Comparison of ENCODE assay signal across 18 cellular contexts in the genomic region with DNA sequence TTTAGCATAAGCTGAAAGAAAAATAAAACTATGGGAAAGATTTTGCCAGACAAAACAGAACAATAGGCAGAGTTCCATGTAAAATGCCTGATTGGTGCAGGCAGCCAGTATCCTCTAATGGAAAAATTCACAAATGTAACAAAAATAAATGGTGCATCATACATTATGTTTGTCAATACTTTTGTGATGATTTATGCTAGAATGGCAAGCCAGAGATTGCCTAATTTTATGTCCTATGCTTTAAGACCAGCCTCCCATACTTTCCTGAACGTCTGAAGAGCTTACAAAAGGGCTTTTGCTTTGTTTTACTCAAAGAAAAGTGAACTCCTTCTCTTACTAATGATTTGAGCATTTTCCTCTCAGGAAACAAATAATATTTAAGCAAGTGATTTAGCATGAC.
"Had no signal": no experiment of that assay in that cellular context is flagged by ENCODE, and none has a peak within 500 bp of the region (broad histone marks: within the 10 kb centered on the region; RNA-seq: fewer than 3 reads in every experiment).

No MANE protein-coding gene starts in this region.

- H3K27ac Mint-ChIP-seq: activated CD4-positive, alpha-beta memory T cell treated with anti-CD3 and anti-CD28 coated beads for 36 hours; activated CD8-positive, alpha-beta memory T cell treated with anti-CD3 and anti-CD28 coated beads, Interleukin-2, amount 10 ng/mL, durations not matched to agents 7 days and 5 days; brain; dendritic cell treated with granulocyte-macrophage colony-stimulating factor and Interleukin-4, amounts not matched to agents 40 ng/mL and 50 ng/mL, for 4 days; effector memory CD8-positive, alpha-beta T cell; immature natural killer cell; stimulated activated naive CD8-positive, alpha-beta T cell treated with anti-CD3 and anti-CD28 coated beads, Interleukin-15, amount 100 ng/mL, for 72 hours had no signal

- H3K27me3 Mint-ChIP-seq: activated CD4-positive, alpha-beta memory T cell treated with anti-CD3 and anti-CD28 coated beads for 36 hours; activated CD8-positive, alpha-beta memory T cell treated with anti-CD3 and anti-CD28 coated beads, Interleukin-2, amount 10 ng/mL, durations not matched to agents 7 days and 5 days had no signal

- H3K27ac ChIP-seq: ovary, right lobe of liver, testis had no signal

- H3K27me3 ChIP-seq: ovary, right lobe of liver, testis had no signal

- DNase-seq: activated CD4-positive, alpha-beta memory T cell treated with anti-CD3 and anti-CD28 coated beads for 36 hours; activated CD4-positive, CD25-positive, alpha-beta regulatory T cell treated with anti-CD3 and anti-CD28 coated beads, Interleukin-2, amount 50 U/mL, for 72 hours; activated CD8-positive, alpha-beta memory T cell treated with anti-CD3 and anti-CD28 coated beads, Interleukin-2, amount 10 ng/mL, durations not matched to agents 7 days and 5 days; activated naive CD4-positive, alpha-beta T cell treated with anti-CD3 and anti-CD28 coated beads, Interleukin-2, amount 50 U/mL, for 16 hours; activated T-cell treated with anti-CD3 and anti-CD28 coated beads, Interleukin-2, amount 50 U/mL, for 1 hour; effector memory CD8-positive, alpha-beta T cell; erythroblast; foreskin melanocyte; head of caudate nucleus; immature natural killer cell; ovary; right lobe of liver; stimulated activated CD4-positive, alpha-beta T cell treated with anti-CD3 and anti-CD28 coated beads, Interleukin-1b, Interleukin-23, amount 100 ng/mL, for 48 hours; stimulated activated naive CD8-positive, alpha-beta T cell treated with anti-CD3 and anti-CD28 coated beads, Interleukin-15, amount 100 ng/mL, for 72 hours; testis had no signal

- ATAC-seq: activated CD8-positive, alpha-beta memory T cell treated with anti-CD3 and anti-CD28 coated beads, Interleukin-2, amount 10 ng/mL, durations not matched to agents 7 days and 5 days; effector memory CD8-positive, alpha-beta T cell; right lobe of liver; stimulated activated naive CD8-positive, alpha-beta T cell treated with anti-CD3 and anti-CD28 coated beads, Interleukin-15, amount 100 ng/mL, for 72 hours had no signal

- H3K9me3 ChIP-seq: ovary, right lobe of liver, testis had no signal

- H3K36me3 Mint-ChIP-seq: activated CD4-positive, alpha-beta memory T cell treated with anti-CD3 and anti-CD28 coated beads for 36 hours; activated CD8-positive, alpha-beta memory T cell treated with anti-CD3 and anti-CD28 coated beads, Interleukin-2, amount 10 ng/mL, durations not matched to agents 7 days and 5 days; brain; immature natural killer cell had no signal

- H3K4me3 ChIP-seq: ovary, right lobe of liver, testis had no signal

- H3K4me3 Mint-ChIP-seq: activated CD4-positive, alpha-beta memory T cell treated with anti-CD3 and anti-CD28 coated beads for 36 hours; activated CD8-positive, alpha-beta memory T cell treated with anti-CD3 and anti-CD28 coated beads, Interleukin-2, amount 10 ng/mL, durations not matched to agents 7 days and 5 days; brain; dendritic cell treated with granulocyte-macrophage colony-stimulating factor and Interleukin-4, amounts not matched to agents 40 ng/mL and 50 ng/mL, for 4 days; effector memory CD8-positive, alpha-beta T cell; immature natural killer cell; neural crest cell; stimulated activated naive CD8-positive, alpha-beta T cell treated with anti-CD3 and anti-CD28 coated beads, Interleukin-15, amount 100 ng/mL, for 72 hours had no signal

- H3K4me1 Mint-ChIP-seq: activated CD8-positive, alpha-beta memory T cell treated with anti-CD3 and anti-CD28 coated beads, Interleukin-2, amount 10 ng/mL, durations not matched to agents 7 days and 5 days; immature natural killer cell had no signal

- H3K36me3 ChIP-seq: ovary, right lobe of liver had no signal

- H3K9me3 Mint-ChIP-seq: activated CD4-positive, alpha-beta memory T cell treated with anti-CD3 and anti-CD28 coated beads for 36 hours had no signal
